In genomic region chr16:1808691-1809090, GRCh38 we compare ENCODE assay signal across 31 cellular contexts. TPM values are rescaled to one million over a fixed set of nuclear protein-coding genes. Genes with fewer than 3 reads are reported as not detected.
"Had no signal": no experiment of that assay in that cellular context is flagged by ENCODE, and none has a peak within 500 bp of the region (broad histone marks: within the 10 kb centered on the region; RNA-seq: fewer than 3 reads in every experiment).

No MANE protein-coding gene starts in this region.

- DNase-seq: cerebellar nuclear complex; cortex of kidney; effector CD4-positive, alpha-beta T cell; effector memory CD4-positive, alpha-beta T cell; foreskin keratinocyte; heart left ventricle; hypothalamus; immature natural killer cell; islet precursor cell; mammary epithelial cell had no signal

- H3K9me3 ChIP-seq: colonic mucosa, esophagus muscularis mucosa, gastroesophageal sphincter, left lung, mucosa of descending colon had no signal

- H2AFZ ChIP-seq: hepatocyte had no signal

- FAIRE-seq: endothelial cell of umbilical vein, frontal cortex had no signal

- ATAC-seq: foreskin keratinocyte, gastroesophageal sphincter, left cardiac atrium, left lung, left ventricle myocardium superior had no signal

- H3K27me3 ChIP-seq: colonic mucosa, esophagus muscularis mucosa, foreskin keratinocyte, gastroesophageal sphincter, heart left ventricle, hepatocyte, left lung had no signal

- H3K4me3 Mint-ChIP-seq: central memory CD8-positive, alpha-beta T cell; dendritic cell treated with granulocyte-macrophage colony-stimulating factor and Interleukin-4, amounts not matched to agents 40 ng/mL and 50 ng/mL, for 4 days; immature natural killer cell; memory B cell; mesothelial cell of epicardium had no signal

- H3K4me3 ChIP-seq: colonic mucosa, esophagus muscularis mucosa, gastroesophageal sphincter, heart left ventricle, hepatocyte, left lung, lung, mucosa of descending colon had no signal

- H3K27ac ChIP-seq: colonic mucosa, esophagus muscularis mucosa, foreskin keratinocyte, gastroesophageal sphincter, heart left ventricle, hepatocyte, left lung had no signal

- H3K4me2 ChIP-seq: hepatocyte had no signal

- H3K27me3 Mint-ChIP-seq: central memory CD8-positive, alpha-beta T cell; dendritic cell treated with granulocyte-macrophage colony-stimulating factor and Interleukin-4, amounts not matched to agents 40 ng/mL and 50 ng/mL, for 4 days; memory B cell had no signal

- H3K4me1 Mint-ChIP-seq: mesothelial cell of epicardium had no signal

- H3K36me3 ChIP-seq: colonic mucosa had no signal

- H3K9me3 Mint-ChIP-seq: central memory CD8-positive, alpha-beta T cell; dendritic cell treated with granulocyte-macrophage colony-stimulating factor and Interleukin-4, amounts not matched to agents 40 ng/mL and 50 ng/mL, for 4 days; immature natural killer cell; memory B cell had no signal

- H3K4me1 ChIP-seq: colonic mucosa, foreskin keratinocyte had no signal

- H3K27ac Mint-ChIP-seq: dendritic cell treated with granulocyte-macrophage colony-stimulating factor and Interleukin-4, amounts not matched to agents 40 ng/mL and 50 ng/mL, for 4 days; immature natural killer cell; memory B cell; mesothelial cell of epicardium had no signal

RNA-seq across cellular contexts. Expression of gene IGFALS, which starts 15.2 kb away (rescaled TPM):
- total RNA-seq: dermis microvascular lymphatic vessel endothelial cell, endothelial cell of umbilical vein, fibroblast of lung, fibroblast of villous mesenchyme, foreskin keratinocyte, kidney epithelial cell, left cardiac atrium, left ventricle myocardium superior, mammary epithelial cell, mesenteric fat pad, myocyte had no signal
- polyA plus RNA-seq: endothelial cell of umbilical vein, fibroblast of lung, foreskin keratinocyte, immature natural killer cell, mammary epithelial cell had no signal
